In the genomic region with DNA sequence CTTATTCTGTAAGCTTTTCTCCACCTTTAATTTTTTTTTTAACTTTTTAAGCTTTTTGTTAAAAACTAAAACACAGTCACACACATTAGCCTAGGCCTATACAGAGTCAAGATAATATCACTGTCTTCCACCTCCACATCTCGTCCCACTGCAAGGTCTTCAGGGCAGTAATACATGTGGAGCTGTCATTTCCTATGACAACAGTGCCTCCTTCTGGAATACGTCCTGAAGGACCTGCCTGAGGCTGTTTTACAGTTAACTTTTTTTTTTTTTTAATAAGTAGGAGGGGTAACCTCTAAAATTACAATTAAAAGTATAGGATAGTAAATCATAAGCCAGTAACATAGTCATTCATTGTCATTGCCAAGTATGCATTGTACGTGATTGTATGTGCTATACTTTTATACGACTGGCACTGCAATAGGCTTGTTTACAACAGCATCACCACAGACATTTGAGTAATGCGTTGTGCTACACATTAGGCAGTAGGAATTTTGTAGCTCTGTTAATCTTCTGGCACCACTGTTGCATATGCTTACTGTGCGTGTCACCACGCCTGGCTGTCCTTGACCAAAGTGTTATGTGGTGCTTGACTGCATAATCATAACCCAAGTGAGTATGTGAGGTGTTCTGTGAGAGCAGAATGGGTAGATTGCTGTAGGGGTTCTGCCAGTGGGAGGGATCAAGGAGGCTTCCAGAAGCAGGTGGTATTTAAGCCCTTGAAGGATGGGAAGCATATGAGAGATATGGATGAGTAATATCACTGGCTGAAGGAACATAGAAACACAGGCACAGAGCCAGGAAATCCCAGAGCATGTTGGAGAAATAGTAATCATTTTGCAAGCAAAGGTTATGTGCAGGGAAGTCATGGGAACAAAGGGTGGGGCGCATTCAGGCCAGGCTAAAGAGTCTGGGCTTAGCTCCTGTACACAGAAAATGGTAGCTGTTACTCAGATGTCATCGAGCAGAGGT, we compare ENCODE assay signal across 8 cellular contexts. TPM values are rescaled to one million over a fixed set of nuclear protein-coding genes. Genes with fewer than 3 reads are reported as not detected.
DNase-seq lines count a peak whose midpoint lies in the region; ATAC-seq and TF ChIP-seq lines count a peak whose summit lies in the region.

No MANE protein-coding gene starts in this region.

- H2AFZ ChIP-seq in neural progenitor cell (replicated peaks) = no peak overlapping the region

- no peaks in the 10 kb centered on the region for H3K27me3 ChIP-seq in neural progenitor cell

- H3K4me2 ChIP-seq in neural progenitor cell = no peak overlapping the region

- H3K36me3 ChIP-seq in neural progenitor cell = peaks cover 3% of the 10 kb centered on the region

- H3K36me3 Mint-ChIP-seq in activated CD8-positive, alpha-beta memory T cell treated with anti-CD3 and anti-CD28 coated beads, Interleukin-2, amount 10 ng/mL, durations not matched to agents 7 days and 5 days = peaks cover 51% of the 10 kb centered on the region
- peaks cover 16% of the 10 kb centered on the region for H3K36me3 Mint-ChIP-seq in neural progenitor cell
- peaks cover 39% of the 10 kb centered on the region for H3K36me3 Mint-ChIP-seq in activated CD4-positive, alpha-beta memory T cell treated with anti-CD3 and anti-CD28 coated beads for 36 hours

- no peaks in the 10 kb centered on the region for H3K9me3 Mint-ChIP-seq in activated CD8-positive, alpha-beta memory T cell treated with anti-CD3 and anti-CD28 coated beads, Interleukin-2, amount 10 ng/mL, durations not matched to agents 7 days and 5 days (ENCODE audit: low read depth)
- H3K9me3 Mint-ChIP-seq in neural progenitor cell = no peaks in the 10 kb centered on the region
- H3K9me3 Mint-ChIP-seq in activated CD4-positive, alpha-beta memory T cell treated with anti-CD3 and anti-CD28 coated beads for 36 hours = no peaks in the 10 kb centered on the region

- no peaks in the 10 kb centered on the region for H3K9me3 ChIP-seq in neural progenitor cell (ENCODE audit: low read depth)

- TF ChIP-seq CTCF in neural progenitor cell (IDR thresholded peaks at IDR 0.05) = peak; percentile 67

- no peak overlapping the region for H3K9ac ChIP-seq in neural progenitor cell

- CTCF ChIA-PET in activated CD8-positive, alpha-beta memory T cell treated with anti-CD3 and anti-CD28 coated beads, Interleukin-2, amount 10 ng/mL, durations not matched to agents 7 days and 5 days (lab: Charles Lee) = interaction anchor here (1.1 to 3.3 kb wide), 5 partner anchors 18 to 218 kb away, joined by 4 to 12 read pairs (median 5); a partner anchor contains a TSS
- CTCF ChIA-PET in activated CD4-positive, alpha-beta memory T cell treated with anti-CD3 and anti-CD28 coated beads for 36 hours (lab: Charles Lee) = interaction anchor here (0.6 to 2.8 kb wide), 11 partner anchors 9 to 282 kb away, joined by 3 to 10 read pairs (median 5); no protein-coding TSS in a partner anchor

- H3K4me1 ChIP-seq in neural progenitor cell = no peaks in the 10 kb centered on the region

- no peak overlapping the region for H3K27ac ChIP-seq in neural progenitor cell

- peaks cover 57% of the 10 kb centered on the region for H3K79me2 ChIP-seq in neural progenitor cell (ENCODE audit: low read depth)

- H3K4me3 Mint-ChIP-seq in activated CD8-positive, alpha-beta memory T cell treated with anti-CD3 and anti-CD28 coated beads, Interleukin-2, amount 10 ng/mL, durations not matched to agents 7 days and 5 days = no peak overlapping the region
- no peak overlapping the region for H3K4me3 Mint-ChIP-seq in neural progenitor cell
- H3K4me3 Mint-ChIP-seq in activated CD4-positive, alpha-beta memory T cell treated with anti-CD3 and anti-CD28 coated beads for 36 hours = no peak overlapping the region

- peaks cover 49% of the 10 kb centered on the region for H3K4me1 Mint-ChIP-seq in activated CD8-positive, alpha-beta memory T cell treated with anti-CD3 and anti-CD28 coated beads, Interleukin-2, amount 10 ng/mL, durations not matched to agents 7 days and 5 days
- H3K4me1 Mint-ChIP-seq in neural progenitor cell = no peaks in the 10 kb centered on the region
- peaks cover 24% of the 10 kb centered on the region for H3K4me1 Mint-ChIP-seq in activated CD4-positive, alpha-beta memory T cell treated with anti-CD3 and anti-CD28 coated beads for 36 hours (ENCODE audit: low read depth)

- no peaks in the 10 kb centered on the region for H3F3A ChIP-seq in neural progenitor cell (ENCODE audit: low read depth)

- H4K20me1 ChIP-seq in neural progenitor cell (ENCODE audit: low read depth) = peaks cover 35% of the 10 kb centered on the region

- no peak overlapping the region for H3K4me3 ChIP-seq in neural progenitor cell

- DNase-seq in activated CD8-positive, alpha-beta memory T cell treated with anti-CD3 and anti-CD28 coated beads, Interleukin-2, amount 10 ng/mL, durations not matched to agents 7 days and 5 days = no peak
- no peak for DNase-seq in activated CD8-positive, alpha-beta memory T cell treated with anti-CD3 and anti-CD28 coated beads for 24 hours
- DNase-seq in NCI-H69 (lab: John Stamatoyannopoulos, UW) (peak; percentile 43), dermis microvascular lymphatic vessel endothelial cell (ENCODE audit: low read depth in 2 of 2) (peak; percentile 60 to 82), neural progenitor cell (ENCODE audit: low spot score) (peak; percentile 67), activated T-cell treated with anti-CD3 and anti-CD28 coated beads for 4 hours (no peak)
- DNase-seq in activated CD4-positive, alpha-beta memory T cell treated with anti-CD3 and anti-CD28 coated beads for 36 hours = no peak

- POLR2A ChIA-PET in activated CD4-positive, alpha-beta memory T cell treated with anti-CD3 and anti-CD28 coated beads for 36 hours (lab: Charles Lee) = interaction anchor here (1.1 kb wide), 1 partner anchor 12 kb away, joined by 4 read pairs; no protein-coding TSS in a partner anchor

- ATAC-seq in activated CD8-positive, alpha-beta memory T cell treated with anti-CD3 and anti-CD28 coated beads, Interleukin-2, amount 10 ng/mL, durations not matched to agents 7 days and 5 days = peak; percentile 33
- no peak for ATAC-seq in GM21360 (IDR thresholded peaks at IDR 0.05; ENCODE audit: unreplicated experiment)

- H3K27ac Mint-ChIP-seq in activated CD8-positive, alpha-beta memory T cell treated with anti-CD3 and anti-CD28 coated beads, Interleukin-2, amount 10 ng/mL, durations not matched to agents 7 days and 5 days = no peak overlapping the region
- H3K27ac Mint-ChIP-seq in neural progenitor cell = no peak overlapping the region
- no peak overlapping the region for H3K27ac Mint-ChIP-seq in activated CD4-positive, alpha-beta memory T cell treated with anti-CD3 and anti-CD28 coated beads for 36 hours

- no peaks in the 10 kb centered on the region for H3K27me3 Mint-ChIP-seq in activated CD8-positive, alpha-beta memory T cell treated with anti-CD3 and anti-CD28 coated beads, Interleukin-2, amount 10 ng/mL, durations not matched to agents 7 days and 5 days
- no peaks in the 10 kb centered on the region for H3K27me3 Mint-ChIP-seq in neural progenitor cell (ENCODE audit: insufficient read depth, low read depth)
- no peaks in the 10 kb centered on the region for H3K27me3 Mint-ChIP-seq in activated CD4-positive, alpha-beta memory T cell treated with anti-CD3 and anti-CD28 coated beads for 36 hours

- intact Hi-C loops in activated CD4-positive, alpha-beta memory T cell treated with anti-CD3 and anti-CD28 coated beads for 36 hours (cut with micrococcal nuclease) = no loop called here

RNA-seq across cellular contexts. Expression of a gene that starts 18.3 kb away (rescaled TPM):
- total RNA-seq in activated CD8-positive, alpha-beta memory T cell treated with anti-CD3 and anti-CD28 coated beads, Interleukin-2, amount 10 ng/mL, durations not matched to agents 7 days and 5 days = 10 to 100 TPM; 43.2 to 46.8 TPM
- total RNA-seq in dermis microvascular lymphatic vessel endothelial cell = 45.4 and 61.1 TPM in 2 replicates
- total RNA-seq in neural progenitor cell (ENCODE audit: low replicate concordance) = 58.4 and 70.9 TPM in 2 replicates
- 10 to 100 TPM; 66.7 to 67.4 TPM for total RNA-seq in activated CD4-positive, alpha-beta memory T cell treated with anti-CD3 and anti-CD28 coated beads for 36 hours

Comparison
In these comparisons a context has a peak if more than half of its experiments do, and no peak if none do; other contexts are left out.
1. DNase-seq: peak in NCI-H69 (single experiment), dermis microvascular lymphatic vessel endothelial cell (2 of 2) and neural progenitor cell (single experiment); none in activated CD8-positive, alpha-beta memory T cell treated with anti-CD3 and anti-CD28 coated beads, Interleukin-2, amount 10 ng/mL, durations not matched to agents 7 days and 5 days (single experiment), activated CD8-positive, alpha-beta memory T cell treated with anti-CD3 and anti-CD28 coated beads for 24 hours (single experiment), activated T-cell treated with anti-CD3 and anti-CD28 coated beads for 4 hours (single experiment) and activated CD4-positive, alpha-beta memory T cell treated with anti-CD3 and anti-CD28 coated beads for 36 hours (single experiment).